Comparison of ENCODE assay signal across 1 cellular context in the genomic region with DNA sequence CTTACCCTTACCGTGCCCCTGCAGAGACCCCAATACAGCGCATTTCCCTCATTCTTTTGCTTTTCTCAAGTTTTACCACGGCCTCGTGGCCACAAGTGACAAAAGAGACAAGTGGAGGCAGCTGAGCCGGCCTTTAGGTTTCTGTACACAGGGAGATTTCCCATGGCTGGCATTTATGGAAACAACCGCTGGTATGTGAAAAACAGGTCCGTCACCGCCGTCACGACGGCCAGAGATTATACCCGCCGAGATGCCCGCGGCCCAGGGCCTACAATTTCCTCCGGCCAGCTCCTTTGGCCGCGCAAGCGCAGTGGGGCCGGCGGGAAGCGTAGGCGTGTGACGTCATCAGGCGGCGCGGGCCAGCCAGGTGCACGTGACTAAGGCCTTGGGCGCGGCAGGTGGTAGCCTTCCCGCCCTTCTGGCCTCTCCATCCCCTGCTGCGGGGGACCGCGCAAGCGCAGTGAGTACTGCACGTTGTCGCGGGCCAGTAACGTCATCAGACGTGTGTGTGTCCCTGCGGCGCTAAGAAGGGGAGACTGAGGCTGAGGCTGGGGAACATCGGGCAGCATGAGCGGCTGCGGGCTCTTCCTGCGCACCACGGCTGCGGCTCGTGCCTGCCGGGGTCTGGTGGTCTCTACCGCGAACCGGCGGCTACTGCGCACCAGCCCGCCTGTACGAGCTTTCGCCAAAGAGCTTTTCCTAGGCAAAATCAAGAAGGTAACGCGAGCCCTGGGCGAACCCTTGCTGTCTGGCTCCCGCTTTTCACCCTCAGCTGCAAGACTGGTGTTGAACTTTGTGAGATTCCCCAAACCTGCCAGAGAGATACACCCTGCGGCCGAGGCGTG.
TF ChIP-seq lines count a peak whose summit lies in the region.

A gene (plus strand): TSS at position 496 of the 845 bp plus-strand sequence. CDS start 72 bp downstream, at position 568.

TF ChIP-seq in HepG2, 621 proteins besides CTCF, POLR2A, EP300 and RAD21 (continued from another document and continues in another):
- TF ChIP-seq, protein P1, sequence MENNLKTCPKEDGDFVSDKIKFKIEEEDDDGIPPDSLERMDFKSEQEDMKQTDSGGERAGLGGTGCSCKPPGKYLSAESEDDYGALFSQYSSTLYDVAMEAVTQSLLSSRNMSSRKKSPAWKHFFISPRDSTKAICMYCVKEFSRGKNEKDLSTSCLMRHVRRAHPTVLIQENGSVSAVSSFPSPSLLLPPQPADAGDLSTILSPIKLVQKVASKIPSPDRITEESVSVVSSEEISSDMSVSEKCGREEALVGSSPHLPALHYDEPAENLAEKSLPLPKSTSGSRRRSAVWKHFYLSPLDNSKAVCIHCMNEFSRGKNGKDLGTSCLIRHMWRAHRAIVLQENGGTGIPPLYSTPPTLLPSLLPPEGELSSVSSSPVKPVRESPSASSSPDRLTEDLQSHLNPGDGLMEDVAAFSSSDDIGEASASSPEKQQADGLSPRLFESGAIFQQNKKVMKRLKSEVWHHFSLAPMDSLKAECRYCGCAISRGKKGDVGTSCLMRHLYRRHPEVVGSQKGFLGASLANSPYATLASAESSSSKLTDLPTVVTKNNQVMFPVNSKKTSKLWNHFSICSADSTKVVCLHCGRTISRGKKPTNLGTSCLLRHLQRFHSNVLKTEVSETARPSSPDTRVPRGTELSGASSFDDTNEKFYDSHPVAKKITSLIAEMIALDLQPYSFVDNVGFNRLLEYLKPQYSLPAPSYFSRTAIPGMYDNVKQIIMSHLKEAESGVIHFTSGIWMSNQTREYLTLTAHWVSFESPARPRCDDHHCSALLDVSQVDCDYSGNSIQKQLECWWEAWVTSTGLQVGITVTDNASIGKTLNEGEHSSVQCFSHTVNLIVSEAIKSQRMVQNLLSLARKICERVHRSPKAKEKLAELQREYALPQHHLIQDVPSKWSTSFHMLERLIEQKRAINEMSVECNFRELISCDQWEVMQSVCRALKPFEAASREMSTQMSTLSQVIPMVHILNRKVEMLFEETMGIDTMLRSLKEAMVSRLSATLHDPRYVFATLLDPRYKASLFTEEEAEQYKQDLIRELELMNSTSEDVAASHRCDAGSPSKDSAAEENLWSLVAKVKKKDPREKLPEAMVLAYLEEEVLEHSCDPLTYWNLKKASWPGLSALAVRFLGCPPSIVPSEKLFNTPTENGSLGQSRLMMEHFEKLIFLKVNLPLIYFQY (CRISPR knock-in tag; IDR thresholded peaks at IDR 0.05; ENCODE audit: borderline replicate concordance) = peak; percentile 77
- TF ChIP-seq TBL1XR1 (IDR thresholded peaks at IDR 0.05; ENCODE audit: borderline replicate concordance, low read length, partially characterized antibody) (peak; percentile 61), SP5 (CRISPR knock-in tag; IDR thresholded peaks at IDR 0.05; ENCODE audit: borderline replicate concordance, low read depth) (peak; percentile 43), SIX4 (CRISPR knock-in tag; IDR thresholded peaks at IDR 0.05) (peak; percentile 47; the same call in 1 of the 2 replicates), ZFY (CRISPR knock-in tag; IDR thresholded peaks at IDR 0.05) (peak; percentile 98), SRSF4 (IDR thresholded peaks at IDR 0.05; ENCODE audit: low read depth, low read length, poor library complexity, severe bottlenecking) (no peak), ZKSCAN1 (IDR thresholded peaks at IDR 0.05; ENCODE audit: low read length) (no peak), ZNF335 (CRISPR knock-in tag; IDR thresholded peaks at IDR 0.05) (peak; percentile 95), TBX3 (IDR thresholded peaks at IDR 0.05; ENCODE audit: borderline replicate concordance) (peak; percentile 67), MED13 (CRISPR knock-in tag; IDR thresholded peaks at IDR 0.05) (peak; percentile 91), ZNF501 (CRISPR knock-in tag; IDR thresholded peaks at IDR 0.05) (peak; percentile 86), GLI4 (CRISPR knock-in tag; IDR thresholded peaks at IDR 0.05; ENCODE audit: borderline replicate concordance) (no peak), NFIB (CRISPR knock-in tag; IDR thresholded peaks at IDR 0.05; ENCODE audit: borderline replicate concordance) (no peak), NCOA1 (CRISPR knock-in tag; IDR thresholded peaks at IDR 0.05) (peak; percentile 82; the same call in 1 of the 2 replicates), AKAP8 (CRISPR knock-in tag; IDR thresholded peaks at IDR 0.05) (peak; percentile 67; the same call in 1 of the 2 replicates), ZNF224 (CRISPR knock-in tag; IDR thresholded peaks at IDR 0.05) (peak; percentile 97), GATAD1 (CRISPR knock-in tag; IDR thresholded peaks at IDR 0.05) (peak; percentile 98), ZBTB20 (CRISPR knock-in tag; IDR thresholded peaks at IDR 0.05; ENCODE audit: borderline replicate concordance, low read depth) (peak; percentile 91; the same call in 1 of the 2 replicates), ZZZ3 (CRISPR knock-in tag; IDR thresholded peaks at IDR 0.05; ENCODE audit: borderline replicate concordance) (peak; percentile 98), NFRKB (IDR thresholded peaks at IDR 0.05) (no peak), RCOR2 (CRISPR knock-in tag; IDR thresholded peaks at IDR 0.05) (no peak), ZNF30 (CRISPR knock-in tag; IDR thresholded peaks at IDR 0.05) (0 out of 2 replicates have a peak, but pooled peaks have one; percentile 62), HMGA1 (CRISPR knock-in tag; conservative IDR thresholded peaks at IDR 0.05) (no peak), TAF15 (IDR thresholded peaks at IDR 0.05; ENCODE audit: low read depth, low read length, poor library complexity, severe bottlenecking) (peak; percentile 34), ZNF296 (CRISPR knock-in tag; conservative IDR thresholded peaks at IDR 0.05) (0 out of 2 replicates have a peak, but pooled peaks have one; percentile 65), ZSCAN25 (CRISPR knock-in tag; IDR thresholded peaks at IDR 0.05) (peak; percentile 55; the same call in 1 of the 2 replicates), ZNF10 (CRISPR knock-in tag; IDR thresholded peaks at IDR 0.05; ENCODE audit: borderline replicate concordance, low read depth) (no peak), POGZ (CRISPR knock-in tag; IDR thresholded peaks at IDR 0.05) (peak; percentile 98), NFYB (CRISPR knock-in tag; IDR thresholded peaks at IDR 0.05) (peak; percentile 64), ZNF569 (CRISPR knock-in tag; IDR thresholded peaks at IDR 0.05; ENCODE audit: borderline replicate concordance) (no peak; the same call in 1 of the 2 replicates), SRSF1 (optimal IDR thresholded peaks at IDR 0.05; ENCODE audit: low read depth, low read length) (no peak), FOXP1 (IDR thresholded peaks at IDR 0.05) (no peak), FOXP1 (CRISPR knock-in tag; IDR thresholded peaks at IDR 0.05) (0 out of 2 replicates have a peak, but pooled peaks have one; percentile 12), ZNF451 (CRISPR knock-in tag; IDR thresholded peaks at IDR 0.05) (peak; percentile 98), ZMYM4 (CRISPR knock-in tag; IDR thresholded peaks at IDR 0.05) (peak; percentile 95), ZNF773 (CRISPR knock-in tag; IDR thresholded peaks at IDR 0.05; ENCODE audit: borderline replicate concordance) (no peak), ZNF34 (CRISPR knock-in tag; IDR thresholded peaks at IDR 0.05; ENCODE audit: borderline replicate concordance) (no peak), ZFP37 (CRISPR knock-in tag; IDR thresholded peaks at IDR 0.05; ENCODE audit: borderline replicate concordance) (peak; percentile 98), SUZ12 (IDR thresholded peaks at IDR 0.05; ENCODE audit: low read depth, low read length) (no peak)
- TF ChIP-seq, protein P2, sequence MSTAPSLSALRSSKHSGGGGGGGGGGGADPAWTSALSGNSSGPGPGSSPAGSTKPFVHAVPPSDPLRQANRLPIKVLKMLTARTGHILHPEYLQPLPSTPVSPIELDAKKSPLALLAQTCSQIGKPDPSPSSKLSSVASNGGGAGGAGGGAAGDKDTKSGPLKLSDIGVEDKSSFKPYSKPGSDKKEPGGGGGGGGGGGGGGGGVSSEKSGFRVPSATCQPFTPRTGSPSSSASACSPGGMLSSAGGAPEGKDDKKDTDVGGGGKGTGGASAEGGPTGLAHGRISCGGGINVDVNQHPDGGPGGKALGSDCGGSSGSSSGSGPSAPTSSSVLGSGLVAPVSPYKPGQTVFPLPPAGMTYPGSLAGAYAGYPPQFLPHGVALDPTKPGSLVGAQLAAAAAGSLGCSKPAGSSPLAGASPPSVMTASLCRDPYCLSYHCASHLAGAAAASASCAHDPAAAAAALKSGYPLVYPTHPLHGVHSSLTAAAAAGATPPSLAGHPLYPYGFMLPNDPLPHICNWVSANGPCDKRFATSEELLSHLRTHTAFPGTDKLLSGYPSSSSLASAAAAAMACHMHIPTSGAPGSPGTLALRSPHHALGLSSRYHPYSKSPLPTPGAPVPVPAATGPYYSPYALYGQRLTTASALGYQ (CRISPR knock-in tag; IDR thresholded peaks at IDR 0.05) = peak; percentile 62; the same call in 1 of the 2 replicates
- TF ChIP-seq, protein P3, sequence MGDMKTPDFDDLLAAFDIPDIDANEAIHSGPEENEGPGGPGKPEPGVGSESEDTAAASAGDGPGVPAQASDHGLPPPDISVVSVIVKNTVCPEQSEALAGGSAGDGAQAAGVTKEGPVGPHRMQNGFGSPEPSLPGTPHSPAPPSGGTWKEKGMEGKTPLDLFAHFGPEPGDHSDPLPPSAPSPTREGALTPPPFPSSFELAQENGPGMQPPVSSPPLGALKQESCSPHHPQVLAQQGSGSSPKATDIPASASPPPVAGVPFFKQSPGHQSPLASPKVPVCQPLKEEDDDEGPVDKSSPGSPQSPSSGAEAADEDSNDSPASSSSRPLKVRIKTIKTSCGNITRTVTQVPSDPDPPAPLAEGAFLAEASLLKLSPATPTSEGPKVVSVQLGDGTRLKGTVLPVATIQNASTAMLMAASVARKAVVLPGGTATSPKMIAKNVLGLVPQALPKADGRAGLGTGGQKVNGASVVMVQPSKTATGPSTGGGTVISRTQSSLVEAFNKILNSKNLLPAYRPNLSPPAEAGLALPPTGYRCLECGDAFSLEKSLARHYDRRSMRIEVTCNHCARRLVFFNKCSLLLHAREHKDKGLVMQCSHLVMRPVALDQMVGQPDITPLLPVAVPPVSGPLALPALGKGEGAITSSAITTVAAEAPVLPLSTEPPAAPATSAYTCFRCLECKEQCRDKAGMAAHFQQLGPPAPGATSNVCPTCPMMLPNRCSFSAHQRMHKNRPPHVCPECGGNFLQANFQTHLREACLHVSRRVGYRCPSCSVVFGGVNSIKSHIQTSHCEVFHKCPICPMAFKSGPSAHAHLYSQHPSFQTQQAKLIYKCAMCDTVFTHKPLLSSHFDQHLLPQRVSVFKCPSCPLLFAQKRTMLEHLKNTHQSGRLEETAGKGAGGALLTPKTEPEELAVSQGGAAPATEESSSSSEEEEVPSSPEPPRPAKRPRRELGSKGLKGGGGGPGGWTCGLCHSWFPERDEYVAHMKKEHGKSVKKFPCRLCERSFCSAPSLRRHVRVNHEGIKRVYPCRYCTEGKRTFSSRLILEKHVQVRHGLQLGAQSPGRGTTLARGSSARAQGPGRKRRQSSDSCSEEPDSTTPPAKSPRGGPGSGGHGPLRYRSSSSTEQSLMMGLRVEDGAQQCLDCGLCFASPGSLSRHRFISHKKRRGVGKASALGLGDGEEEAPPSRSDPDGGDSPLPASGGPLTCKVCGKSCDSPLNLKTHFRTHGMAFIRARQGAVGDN (CRISPR knock-in tag; IDR thresholded peaks at IDR 0.05) = peak; percentile 99
- TF ChIP-seq, protein P4, sequence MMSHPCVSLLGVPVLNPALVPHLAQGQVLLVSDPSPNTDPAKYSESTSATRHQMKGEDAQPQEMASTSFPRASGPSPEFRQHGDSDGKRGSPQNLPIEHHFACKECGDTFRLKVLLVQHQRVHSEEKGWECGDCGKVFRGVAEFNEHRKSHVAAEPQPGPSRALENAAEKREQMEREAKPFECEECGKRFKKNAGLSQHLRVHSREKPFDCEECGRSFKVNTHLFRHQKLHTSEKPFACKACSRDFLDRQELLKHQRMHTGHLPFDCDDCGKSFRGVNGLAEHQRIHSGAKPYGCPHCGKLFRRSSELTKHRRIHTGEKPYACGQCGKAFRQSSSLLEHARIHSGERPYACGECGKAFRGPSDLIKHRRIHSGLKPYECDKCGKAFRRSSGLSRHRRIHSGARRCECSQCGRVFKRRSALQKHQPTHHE (CRISPR knock-in tag; IDR thresholded peaks at IDR 0.05; ENCODE audit: borderline replicate concordance) = peak; percentile 82; the same call in 1 of the 2 replicates
- TF ChIP-seq, protein P5, sequence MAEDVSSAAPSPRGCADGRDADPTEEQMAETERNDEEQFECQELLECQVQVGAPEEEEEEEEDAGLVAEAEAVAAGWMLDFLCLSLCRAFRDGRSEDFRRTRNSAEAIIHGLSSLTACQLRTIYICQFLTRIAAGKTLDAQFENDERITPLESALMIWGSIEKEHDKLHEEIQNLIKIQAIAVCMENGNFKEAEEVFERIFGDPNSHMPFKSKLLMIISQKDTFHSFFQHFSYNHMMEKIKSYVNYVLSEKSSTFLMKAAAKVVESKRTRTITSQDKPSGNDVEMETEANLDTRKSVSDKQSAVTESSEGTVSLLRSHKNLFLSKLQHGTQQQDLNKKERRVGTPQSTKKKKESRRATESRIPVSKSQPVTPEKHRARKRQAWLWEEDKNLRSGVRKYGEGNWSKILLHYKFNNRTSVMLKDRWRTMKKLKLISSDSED (CRISPR knock-in tag; IDR thresholded peaks at IDR 0.05) = peak; percentile 94; the same call in 1 of the 2 replicates
- TF ChIP-seq, protein P6, sequence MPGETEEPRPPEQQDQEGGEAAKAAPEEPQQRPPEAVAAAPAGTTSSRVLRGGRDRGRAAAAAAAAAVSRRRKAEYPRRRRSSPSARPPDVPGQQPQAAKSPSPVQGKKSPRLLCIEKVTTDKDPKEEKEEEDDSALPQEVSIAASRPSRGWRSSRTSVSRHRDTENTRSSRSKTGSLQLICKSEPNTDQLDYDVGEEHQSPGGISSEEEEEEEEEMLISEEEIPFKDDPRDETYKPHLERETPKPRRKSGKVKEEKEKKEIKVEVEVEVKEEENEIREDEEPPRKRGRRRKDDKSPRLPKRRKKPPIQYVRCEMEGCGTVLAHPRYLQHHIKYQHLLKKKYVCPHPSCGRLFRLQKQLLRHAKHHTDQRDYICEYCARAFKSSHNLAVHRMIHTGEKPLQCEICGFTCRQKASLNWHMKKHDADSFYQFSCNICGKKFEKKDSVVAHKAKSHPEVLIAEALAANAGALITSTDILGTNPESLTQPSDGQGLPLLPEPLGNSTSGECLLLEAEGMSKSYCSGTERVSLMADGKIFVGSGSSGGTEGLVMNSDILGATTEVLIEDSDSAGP (CRISPR knock-in tag; IDR thresholded peaks at IDR 0.05; ENCODE audit: borderline replicate concordance) = peak; percentile 86
- TF ChIP-seq, protein P7, sequence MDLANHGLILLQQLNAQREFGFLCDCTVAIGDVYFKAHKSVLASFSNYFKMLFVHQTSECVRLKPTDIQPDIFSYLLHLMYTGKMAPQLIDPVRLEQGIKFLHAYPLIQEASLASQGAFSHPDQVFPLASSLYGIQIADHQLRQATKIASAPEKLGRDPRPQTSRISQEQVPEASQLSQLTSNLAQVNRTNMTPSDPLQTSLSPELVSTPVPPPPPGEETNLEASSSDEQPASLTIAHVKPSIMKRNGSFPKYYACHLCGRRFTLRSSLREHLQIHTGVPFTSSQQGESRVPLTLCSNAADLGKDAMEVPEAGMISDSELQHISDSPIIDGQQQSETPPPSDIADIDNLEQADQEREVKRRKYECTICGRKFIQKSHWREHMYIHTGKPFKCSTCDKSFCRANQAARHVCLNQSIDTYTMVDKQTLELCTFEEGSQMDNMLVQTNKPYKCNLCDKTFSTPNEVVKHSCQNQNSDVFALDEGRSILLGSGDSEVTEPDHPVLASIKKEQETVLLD (CRISPR knock-in tag; IDR thresholded peaks at IDR 0.05; ENCODE audit: low read depth) = peak; percentile 69; the same call in 1 of the 2 replicates
